ENCODE assay signal across 25 cellular contexts in the genomic region with DNA sequence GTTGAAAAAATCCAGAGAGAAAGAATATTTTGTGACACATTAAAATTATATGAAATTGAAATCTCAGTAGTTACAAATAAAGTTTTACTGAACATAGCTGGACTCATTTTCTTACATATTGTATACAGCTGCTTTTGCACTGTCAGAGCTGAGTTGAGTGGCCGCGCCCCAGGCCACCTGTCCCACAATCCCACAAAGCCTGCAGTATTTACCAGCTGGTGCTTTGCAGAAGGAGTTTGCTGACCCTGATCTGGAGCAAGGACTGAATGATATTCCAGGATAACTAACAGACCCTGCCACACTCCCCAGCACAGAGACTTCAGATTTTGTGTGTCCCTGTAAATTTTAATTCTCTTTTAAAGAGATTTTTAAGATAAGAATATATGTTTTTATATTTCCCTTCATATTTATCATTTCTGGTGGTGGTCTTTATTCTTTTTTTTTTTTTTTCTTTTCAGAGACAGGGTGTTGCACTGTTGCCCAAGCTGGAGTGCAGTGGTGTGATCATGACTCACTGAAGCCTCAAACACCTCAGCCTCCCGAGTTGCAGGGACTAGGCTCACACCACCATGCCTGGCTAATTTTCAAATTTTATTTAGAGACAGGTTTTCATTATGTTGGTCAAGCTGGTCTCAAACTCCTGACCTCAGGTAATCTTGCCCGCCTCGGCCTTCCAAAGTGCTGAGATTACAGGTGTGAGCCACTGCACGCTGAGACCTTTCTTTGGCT. TPM values are rescaled to one million over a fixed set of nuclear protein-coding genes. Genes with fewer than 3 reads are reported as not detected.
"Had no signal": no experiment of that assay in that cellular context is flagged by ENCODE, and none has a peak within 500 bp of the region (broad histone marks: within the 10 kb centered on the region; RNA-seq: fewer than 3 reads in every experiment).

No MANE protein-coding gene starts in this region.

- H3K27ac ChIP-seq: body of pancreas, heart right ventricle, neutrophil, parathyroid adenoma, stomach, suprapubic skin, tibial nerve had no signal

- H3K9ac ChIP-seq: parathyroid adenoma had no signal

- H3K27me3 ChIP-seq: body of pancreas, stomach, suprapubic skin, tibial nerve had no signal

- H3K4me3 ChIP-seq: body of pancreas, heart right ventricle, smooth muscle cell, stomach, suprapubic skin, tibial nerve had no signal

- H3K4me1 Mint-ChIP-seq: activated naive CD4-positive, alpha-beta T cell treated with anti-CD3 and anti-CD28 coated beads, Interleukin-2, amount 50 U/mL, for 24 hours; memory B cell; nephron; stimulated activated memory B cell treated with anti-CD40 and anti-IgM and Interleukin-4, amounts not matched to agents 10 μg/mL and 1 μg/mL and 100 μg/mL, for 72 hours had no signal

- H2AFZ ChIP-seq: parathyroid adenoma had no signal

- H3K4me3 Mint-ChIP-seq: activated naive CD4-positive, alpha-beta T cell treated with anti-CD3 and anti-CD28 coated beads, Interleukin-2, amount 50 U/mL, for 24 hours; dendritic cell treated with granulocyte-macrophage colony-stimulating factor and Interleukin-4, amounts not matched to agents 40 ng/mL and 50 ng/mL, for 4 days; memory B cell; nephron; stimulated activated memory B cell treated with anti-CD40 and anti-IgM and Interleukin-4, amounts not matched to agents 10 μg/mL and 1 μg/mL and 100 μg/mL, for 72 hours had no signal

- H3K9me3 ChIP-seq: body of pancreas, neutrophil had no signal

- H3K4me2 ChIP-seq: smooth muscle cell had no signal

- H3K36me3 Mint-ChIP-seq: stimulated activated memory B cell treated with anti-CD40 and anti-IgM and Interleukin-4, amounts not matched to agents 10 μg/mL and 1 μg/mL and 100 μg/mL, for 72 hours had no signal

- H3K27me3 Mint-ChIP-seq: activated naive CD4-positive, alpha-beta T cell treated with anti-CD3 and anti-CD28 coated beads, Interleukin-2, amount 50 U/mL, for 24 hours had no signal

- H3K4me1 ChIP-seq: body of pancreas, heart right ventricle, parathyroid adenoma, stomach, suprapubic skin, tibial nerve had no signal

- DNase-seq: activated CD4-positive, alpha-beta T cell treated with anti-CD3 and anti-CD28 coated beads for 1 hour; activated CD4-positive, alpha-beta T cell treated with anti-CD3 and anti-CD28 coated beads, Interleukin-2, amount 50 U/mL, for 1 hour; activated gamma-delta T cell treated with Interleukin-2 at 50 U/mL for 16 hours; activated T-cell treated with anti-CD3 and anti-CD28 coated beads, Interleukin-2, amount 50 U/mL, for 1 hour; anterior cingulate cortex; body of pancreas; caudate nucleus; effector CD4-positive, alpha-beta T cell; heart right ventricle; islet precursor cell; left cardiac atrium; stimulated activated CD4-positive, alpha-beta T cell treated with anti-CD3 and anti-CD28 coated beads, Interleukin-15, amount 100 ng/mL, for 24 hours; stomach had no signal

- H3K9me3 Mint-ChIP-seq: activated naive CD4-positive, alpha-beta T cell treated with anti-CD3 and anti-CD28 coated beads, Interleukin-2, amount 50 U/mL, for 24 hours; dendritic cell treated with granulocyte-macrophage colony-stimulating factor and Interleukin-4, amounts not matched to agents 40 ng/mL and 50 ng/mL, for 4 days had no signal

- H3K36me3 ChIP-seq: heart right ventricle, neutrophil, stomach, suprapubic skin, tibial nerve had no signal

- H3K27ac Mint-ChIP-seq: activated naive CD4-positive, alpha-beta T cell treated with anti-CD3 and anti-CD28 coated beads, Interleukin-2, amount 50 U/mL, for 24 hours; dendritic cell treated with granulocyte-macrophage colony-stimulating factor and Interleukin-4, amounts not matched to agents 40 ng/mL and 50 ng/mL, for 4 days; memory B cell; nephron; stimulated activated memory B cell treated with anti-CD40 and anti-IgM and Interleukin-4, amounts not matched to agents 10 μg/mL and 1 μg/mL and 100 μg/mL, for 72 hours had no signal

- H3K79me2 ChIP-seq: parathyroid adenoma had no signal

- ATAC-seq: body of pancreas; heart right ventricle; left cardiac atrium; sciatic nerve; stimulated activated memory B cell treated with anti-CD40 and anti-IgM and Interleukin-4, amounts not matched to agents 10 μg/mL and 1 μg/mL and 100 μg/mL, for 72 hours had no signal

RNA-seq across cellular contexts. Expression of a gene that starts 48.5 kb away (rescaled TPM):
- total RNA-seq: epithelial cell of proximal tubule had no signal
